Comparison of ENCODE assay signal across 21 cellular contexts in genomic region chr3:13080591-13080990, GRCh38. TPM values are rescaled to one million over a fixed set of nuclear protein-coding genes. Genes with fewer than 3 reads are reported as not detected.
A peak's percentile ranks its signal among the peaks of the same experiment; 100 is the strongest.
DNase-seq lines count a peak whose midpoint lies in the region; ATAC-seq and TF ChIP-seq lines count a peak whose summit lies in the region.
"Had no signal": no experiment of that assay in that cellular context is flagged by ENCODE, and none has a peak within 500 bp of the region (broad histone marks: within the 10 kb centered on the region; RNA-seq: fewer than 3 reads in every experiment).

No MANE protein-coding gene starts in this region.

- no peaks in the 10 kb centered on the region for H3K9me3 Mint-ChIP-seq in endodermal cell
- H3K9me3 Mint-ChIP-seq: activated T-helper 17 cell treated with anti-CD3 and anti-CD28 coated beads, Interleukin-2, amount 50 U/mL, for 72 hours; CD8-positive, alpha-beta memory T cell; central memory CD8-positive, alpha-beta T cell; effector memory CD8-positive, alpha-beta T cell; neural crest cell had no signal

- 35% methylated on average over 7 of the region's 8 CpGs for WGBS in mesenchymal stem cell
- WGBS in endodermal cell (ENCODE audit: insufficient coverage in 1 of 2, insufficient read length in 1 of 2), 2 experiments: 56 to 69% methylated on average over 5 to 8 of the region's 8 CpGs

- H4K91ac ChIP-seq in mesenchymal stem cell (ENCODE audit: low read length): no peak overlapping the region

- H2BK120ac ChIP-seq in mesenchymal stem cell (ENCODE audit: low read depth, low read length): no peak overlapping the region

- peak; percentile 83 for DNase-seq in AG20443 (ENCODE audit: low spot score)
- peak; percentile 45 for DNase-seq in LHCN-M2 (ENCODE audit: low read depth)
- peak; percentile 7 for DNase-seq in epithelial cell of esophagus (ENCODE audit: low read depth)
- peak; percentile 3 for DNase-seq in mesenchymal stem cell
- DNase-seq in MV-4-11 (lab: John Stamatoyannopoulos, UW): no peak
- DNase-seq in endodermal cell: no peak
- DNase-seq: ACHN; CD8-positive, alpha-beta memory T cell; effector memory CD8-positive, alpha-beta T cell; midbrain; NCI-H524 treated with DMSO at 0.1 percent for 48 hours; stimulated activated naive CD4-positive, alpha-beta T cell treated with Interleukin-2 at 50 U/mL for 16 hours had no signal

- H2BK12ac ChIP-seq in mesenchymal stem cell (ENCODE audit: low read length in 2 of 2): no peak overlapping the region

- H3K27ac ChIP-seq in mesenchymal stem cell (ENCODE audit: low read length, poor library complexity, severe bottlenecking): no peak overlapping the region
- no peak overlapping the region for H3K27ac ChIP-seq in endodermal cell (ENCODE audit: low read depth, low read length)
- H3K27ac ChIP-seq: adrenal gland, SJSA1 had no signal

- peaks cover 15% of the 10 kb centered on the region for H3K27me3 Mint-ChIP-seq in endodermal cell (ENCODE audit: insufficient read depth)
- H3K27me3 Mint-ChIP-seq: central memory CD8-positive, alpha-beta T cell had no signal

- no peak overlapping the region for H3K4me2 ChIP-seq in mesenchymal stem cell (ENCODE audit: low read length, poor library complexity, severe bottlenecking)

- no peak overlapping the region for H3K27ac Mint-ChIP-seq in endodermal cell
- H3K27ac Mint-ChIP-seq: CD8-positive, alpha-beta memory T cell had no signal

- peaks cover 6% of the 10 kb centered on the region for H3K4me1 ChIP-seq in mesenchymal stem cell (ENCODE audit: control insufficient read depth, insufficient read depth, low read depth, low read length)
- H3K4me1 ChIP-seq in endodermal cell (ENCODE audit: control insufficient read depth, insufficient read depth, low read length): no peaks in the 10 kb centered on the region
- H3K4me1 ChIP-seq: SJSA1 had no signal

- H3K4me3 ChIP-seq in epithelial cell of esophagus (ENCODE audit: low read length) (no peak overlapping the region), mesenchymal stem cell (ENCODE audit: insufficient read depth in 1 of 2, low read depth in 1 of 2, low read length in 2 of 2) (no peak overlapping the region), endodermal cell (ENCODE audit: low read length) (no peak overlapping the region)
- H3K4me3 ChIP-seq: adrenal gland, SJSA1 had no signal

- no peaks in the 10 kb centered on the region for H3K79me1 ChIP-seq in mesenchymal stem cell (replicated peaks; ENCODE audit: low read length, poor library complexity, severe bottlenecking)

- H3K9me3 ChIP-seq in mesenchymal stem cell (ENCODE audit: control insufficient read depth, low read length) (no peaks in the 10 kb centered on the region), endodermal cell (ENCODE audit: control insufficient read depth, low read length) (no peaks in the 10 kb centered on the region)
- H3K9me3 ChIP-seq: adrenal gland, SJSA1 had no signal

- H3K27me3 ChIP-seq in mesenchymal stem cell (ENCODE audit: control insufficient read depth in 1 of 2, insufficient read depth in 1 of 2, low read length in 2 of 2) (peaks cover 54 to 62% of the 10 kb centered on the region in 2 experiments), endodermal cell (ENCODE audit: control insufficient read depth, insufficient read depth, low read length, poor library complexity, severe bottlenecking) (peaks cover 12% of the 10 kb centered on the region)

- no peaks in the 10 kb centered on the region for H3K36me3 ChIP-seq in mesenchymal stem cell (ENCODE audit: control insufficient read depth in 1 of 2, insufficient read depth in 2 of 2, low read depth in 1 of 2, low read length in 2 of 2)
- H3K36me3 ChIP-seq in endodermal cell (ENCODE audit: control insufficient read depth, insufficient read depth, low read length): no peaks in the 10 kb centered on the region
- H3K36me3 ChIP-seq: adrenal gland, SJSA1 had no signal

- H3K4me1 Mint-ChIP-seq in endodermal cell: no peaks in the 10 kb centered on the region
- H3K4me1 Mint-ChIP-seq: activated T-helper 17 cell treated with anti-CD3 and anti-CD28 coated beads, Interleukin-2, amount 50 U/mL, for 72 hours had no signal

- ATAC-seq in GM21723 (IDR thresholded peaks at IDR 0.05; ENCODE audit: unreplicated experiment): no peak
- ATAC-seq in GM21526 (IDR thresholded peaks at IDR 0.05; ENCODE audit: low FRiP score, unreplicated experiment): no peak
- ATAC-seq: activated CD4-positive, CD25-positive, alpha-beta regulatory T cell treated with anti-CD3 and anti-CD28 coated beads, Interleukin-2, amount 50 U/mL, for 24 hours; activated T-helper 17 cell treated with anti-CD3 and anti-CD28 coated beads, Interleukin-2, amount 50 U/mL, for 72 hours; effector memory CD8-positive, alpha-beta T cell; HCT116 had no signal

- TF ChIP-seq CTCF in epithelial cell of esophagus (IDR thresholded peaks at IDR 0.05; ENCODE audit: insufficient read depth, low read depth, low read length, missing control alignments) (no peak), endodermal cell (conservative IDR thresholded peaks at IDR 0.05) (no peak)

- H3K36me3 Mint-ChIP-seq in endodermal cell (ENCODE audit: low read depth): no peaks in the 10 kb centered on the region
- H3K36me3 Mint-ChIP-seq: CD8-positive, alpha-beta memory T cell had no signal

- H4K8ac ChIP-seq in mesenchymal stem cell (ENCODE audit: low read length): no peak overlapping the region

- H3K4ac ChIP-seq in mesenchymal stem cell (ENCODE audit: low read depth in 1 of 2, low read length in 2 of 2): no peak overlapping the region

- no peak overlapping the region for H2BK15ac ChIP-seq in mesenchymal stem cell (ENCODE audit: low read depth, poor library complexity, severe bottlenecking)

- no peak overlapping the region for H2BK5ac ChIP-seq in mesenchymal stem cell (ENCODE audit: low read depth, low read length, poor library complexity, severe bottlenecking)

- H3K14ac ChIP-seq in mesenchymal stem cell (ENCODE audit: low read length in 2 of 2): no peak overlapping the region

- H3K18ac ChIP-seq in mesenchymal stem cell (ENCODE audit: low read depth in 1 of 2, low read length in 2 of 2): no peak overlapping the region

- no peak overlapping the region for H2AFZ ChIP-seq in mesenchymal stem cell (ENCODE audit: low read depth, low read length)

- H3K9ac ChIP-seq in mesenchymal stem cell (ENCODE audit: low read length) (no peak overlapping the region), endodermal cell (ENCODE audit: extremely low read depth, low read length, poor library complexity, severe bottlenecking) (no peak overlapping the region)

- H3K4me3 Mint-ChIP-seq in endodermal cell: no peak overlapping the region
- H3K4me3 Mint-ChIP-seq: activated T-helper 17 cell treated with anti-CD3 and anti-CD28 coated beads, Interleukin-2, amount 50 U/mL, for 72 hours; CD8-positive, alpha-beta memory T cell; central memory CD8-positive, alpha-beta T cell; effector memory CD8-positive, alpha-beta T cell; neural crest cell had no signal

- H2AK5ac ChIP-seq in mesenchymal stem cell (ENCODE audit: low read length, severe bottlenecking): no peak overlapping the region

- H3K23ac ChIP-seq in mesenchymal stem cell (ENCODE audit: low read length in 2 of 2): no peak overlapping the region

RNA-seq across cellular contexts. Expression of gene IQSEC1, which starts 7.4 kb away (rescaled TPM):
- total RNA-seq in LHCN-M2 (2014; rRNA removed) (6.6 and 7.7 TPM in 2 replicates), endodermal cell (10 to 100 TPM; 22.7 to 24.5 TPM)
- 7.0 TPM for polyA plus RNA-seq in LHCN-M2 (2012)
- 17.8 TPM for polyA plus RNA-seq in mesenchymal stem cell (2013, experiment 1 of 2)
- polyA plus RNA-seq in mesenchymal stem cell (2013, experiment 2 of 2): 17.1 TPM
- polyA plus RNA-seq in endodermal cell (2013, experiment 1 of 2): 39.0 TPM
- 38.9 TPM for polyA plus RNA-seq in endodermal cell (2013, experiment 2 of 2)

Comparison
In these comparisons a context has a peak if more than half of its experiments do, and no peak if none do; other contexts are left out.
1. DNase-seq: peak in AG20443 (single experiment), LHCN-M2 (single experiment), epithelial cell of esophagus (single experiment) and mesenchymal stem cell (single experiment); none in MV-4-11 (single experiment) and endodermal cell (single experiment).